1 cellular context compared by ENCODE assay signal in the genomic region with DNA sequence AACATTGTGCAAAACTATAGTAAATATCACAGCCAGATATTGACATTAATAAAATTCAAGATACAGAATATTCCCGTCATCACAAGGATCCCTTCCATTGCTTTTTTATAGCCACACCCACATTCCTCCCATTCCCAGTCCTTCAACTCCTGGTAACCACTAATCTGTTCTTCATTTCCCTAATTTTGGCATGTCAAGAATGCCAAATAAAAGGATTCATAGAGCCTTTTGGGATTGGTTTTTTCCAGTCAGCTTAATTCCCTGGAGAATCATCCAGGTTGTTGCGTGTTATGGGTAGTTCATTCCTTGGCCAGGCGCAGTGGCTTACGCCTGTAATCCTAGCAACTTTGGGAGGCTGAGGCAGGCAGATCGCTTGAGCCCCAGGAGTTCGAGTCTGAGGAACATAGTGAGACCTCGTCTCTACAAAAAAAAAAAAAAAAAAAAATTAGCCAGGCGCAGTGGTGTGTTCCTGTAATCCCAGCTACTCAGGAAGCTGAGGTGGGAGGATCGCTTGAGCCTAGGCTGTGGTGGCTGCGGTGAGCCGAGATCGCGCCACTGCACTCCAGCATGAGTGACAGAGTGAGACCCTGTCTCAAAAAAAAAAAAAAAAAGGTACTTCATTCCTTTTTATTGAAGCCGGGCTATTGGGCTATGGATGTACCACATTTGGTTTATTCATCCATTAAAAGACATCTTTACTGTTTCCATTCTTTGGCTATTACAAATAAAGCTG.
TF ChIP-seq lines count a peak whose summit lies in the region.

No MANE protein-coding gene starts in this region.

TF ChIP-seq in HCT116, 20 proteins besides CTCF, POLR2A, EP300 and RAD21:
- TF ChIP-seq CBX3 (IDR thresholded peaks at IDR 0.05; ENCODE audit: low read depth) (no peak), TCF7L2 (IDR thresholded peaks at IDR 0.05; ENCODE audit: borderline replicate concordance, extremely low read depth, insufficient read depth, insufficient read length) (no peak), FOSL1 (IDR thresholded peaks at IDR 0.05; ENCODE audit: low read depth) (no peak), YY1 (IDR thresholded peaks at IDR 0.05; ENCODE audit: extremely low read depth, insufficient replicate concordance, low read depth, low read length) (no peak), EZH2 (IDR thresholded peaks at IDR 0.05) (no peak), ELF1 (IDR thresholded peaks at IDR 0.05; ENCODE audit: borderline replicate concordance, low read depth) (no peak)
